ENCODE assay signal across 12 cellular contexts in the genomic region with DNA sequence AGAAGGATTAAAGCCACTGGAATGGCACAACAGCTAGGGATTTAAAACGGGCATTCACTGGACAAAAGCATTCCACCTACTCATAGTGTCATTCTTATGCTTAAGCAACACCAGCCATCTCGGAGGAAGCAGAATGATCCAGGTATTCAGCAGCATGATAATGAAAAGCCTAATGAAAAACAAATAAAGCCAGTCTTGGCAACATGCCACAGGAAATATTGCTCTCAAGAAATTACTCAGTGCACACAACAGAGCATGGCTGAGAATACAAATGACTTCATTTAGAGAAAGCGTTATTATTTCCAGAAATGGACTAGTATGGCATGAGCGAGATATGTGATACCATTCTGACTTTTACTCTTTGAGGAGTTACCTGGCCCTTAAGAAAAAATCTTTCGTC.
DNase-seq lines count a peak whose midpoint lies in the region; ATAC-seq and TF ChIP-seq lines count a peak whose summit lies in the region.
"Had no signal": no experiment of that assay in that cellular context is flagged by ENCODE, and none has a peak within 500 bp of the region (broad histone marks: within the 10 kb centered on the region; RNA-seq: fewer than 3 reads in every experiment).

No MANE protein-coding gene starts in this region.

- POLR2A ChIA-PET in WTC11 (lab: Charles Lee): no interaction called here

- no peak overlapping the region for H3K4me3 Mint-ChIP-seq in WTC11
- no peak overlapping the region for H3K4me3 Mint-ChIP-seq in osteocyte (ENCODE audit: unreplicated experiment)
- H3K4me3 Mint-ChIP-seq: activated T-cell treated with anti-CD3 and anti-CD28 coated beads, Interleukin-2, amount 50 U/mL, for 4 hours; effector memory CD8-positive, alpha-beta T cell had no signal

- ATAC-seq in GM18868 (IDR thresholded peaks at IDR 0.05; ENCODE audit: unreplicated experiment): peak; percentile 91
- ATAC-seq in WTC11: peak; percentile 82
- no peak for ATAC-seq in HG02852 (IDR thresholded peaks at IDR 0.05; ENCODE audit: unreplicated experiment)
- no peak for ATAC-seq in GM21723 (IDR thresholded peaks at IDR 0.05; ENCODE audit: unreplicated experiment)
- ATAC-seq: activated T-cell treated with anti-CD3 and anti-CD28 coated beads, Interleukin-2, amount 50 U/mL, for 4 hours; effector memory CD8-positive, alpha-beta T cell had no signal

- DNase-seq in NCI-H2081 treated with DMSO at 0.1 percent for 48 hours (lab: John Stamatoyannopoulos, UW): peak; percentile 22
- DNase-seq in WTC11 (ENCODE audit: low spot score): no peak
- peak; percentile 67 for DNase-seq in kidney glomerular epithelial cell (lab: John Stamatoyannopoulos, UW)
- DNase-seq in inferior parietal cortex (ENCODE audit: extremely low spot score): no peak
- no peak for DNase-seq in osteocyte (ENCODE audit: extremely low spot score, unreplicated experiment)
- DNase-seq: activated T-cell treated with anti-CD3 and anti-CD28 coated beads, Interleukin-2, amount 50 U/mL, for 4 hours; effector memory CD8-positive, alpha-beta T cell; Kasumi-1; left ventricle myocardium inferior had no signal

- TF ChIP-seq CTCF in WTC11 (IDR thresholded peaks at IDR 0.05) (no peak), osteocyte (IDR thresholded peaks at IDR 0.05) (no peak)

- H3K27me3 Mint-ChIP-seq in WTC11 (ENCODE audit: low read depth): no peaks in the 10 kb centered on the region
- H3K27me3 Mint-ChIP-seq in osteocyte (ENCODE audit: unreplicated experiment): peaks cover 2% of the 10 kb centered on the region

- H3K27ac Mint-ChIP-seq in WTC11 (no peak overlapping the region), osteocyte (ENCODE audit: unreplicated experiment) (no peak overlapping the region)
- H3K27ac Mint-ChIP-seq: effector memory CD8-positive, alpha-beta T cell had no signal

- CTCF ChIA-PET in WTC11 (lab: Charles Lee): no interaction called here

- H3K4me1 Mint-ChIP-seq in WTC11 (peaks cover 17% of the 10 kb centered on the region), osteocyte (ENCODE audit: unreplicated experiment) (no peaks in the 10 kb centered on the region)

- H3K36me3 Mint-ChIP-seq in WTC11 (no peaks in the 10 kb centered on the region), osteocyte (ENCODE audit: unreplicated experiment) (no peaks in the 10 kb centered on the region)

- H3K9me3 Mint-ChIP-seq in WTC11 (peaks cover 5% of the 10 kb centered on the region), osteocyte (ENCODE audit: unreplicated experiment) (no peaks in the 10 kb centered on the region)

TF ChIP-seq in WTC11, 78 proteins besides CTCF, POLR2A, EP300 and RAD21:
- TF ChIP-seq JAZF1 (CRISPR knock-in tag; IDR thresholded peaks at IDR 0.05) (no peak), NFYB (CRISPR knock-in tag; conservative IDR thresholded peaks at IDR 0.05; ENCODE audit: low read depth) (no peak)
- TF ChIP-seq, protein P1, sequence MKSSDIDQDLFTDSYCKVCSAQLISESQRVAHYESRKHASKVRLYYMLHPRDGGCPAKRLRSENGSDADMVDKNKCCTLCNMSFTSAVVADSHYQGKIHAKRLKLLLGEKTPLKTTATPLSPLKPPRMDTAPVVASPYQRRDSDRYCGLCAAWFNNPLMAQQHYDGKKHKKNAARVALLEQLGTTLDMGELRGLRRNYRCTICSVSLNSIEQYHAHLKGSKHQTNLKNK (CRISPR knock-in tag; IDR thresholded peaks at IDR 0.05): no peak
- TF ChIP-seq, protein P2, sequence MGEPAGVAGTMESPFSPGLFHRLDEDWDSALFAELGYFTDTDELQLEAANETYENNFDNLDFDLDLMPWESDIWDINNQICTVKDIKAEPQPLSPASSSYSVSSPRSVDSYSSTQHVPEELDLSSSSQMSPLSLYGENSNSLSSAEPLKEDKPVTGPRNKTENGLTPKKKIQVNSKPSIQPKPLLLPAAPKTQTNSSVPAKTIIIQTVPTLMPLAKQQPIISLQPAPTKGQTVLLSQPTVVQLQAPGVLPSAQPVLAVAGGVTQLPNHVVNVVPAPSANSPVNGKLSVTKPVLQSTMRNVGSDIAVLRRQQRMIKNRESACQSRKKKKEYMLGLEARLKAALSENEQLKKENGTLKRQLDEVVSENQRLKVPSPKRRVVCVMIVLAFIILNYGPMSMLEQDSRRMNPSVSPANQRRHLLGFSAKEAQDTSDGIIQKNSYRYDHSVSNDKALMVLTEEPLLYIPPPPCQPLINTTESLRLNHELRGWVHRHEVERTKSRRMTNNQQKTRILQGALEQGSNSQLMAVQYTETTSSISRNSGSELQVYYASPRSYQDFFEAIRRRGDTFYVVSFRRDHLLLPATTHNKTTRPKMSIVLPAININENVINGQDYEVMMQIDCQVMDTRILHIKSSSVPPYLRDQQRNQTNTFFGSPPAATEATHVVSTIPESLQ (CRISPR knock-in tag; IDR thresholded peaks at IDR 0.05): no peak

Comparison
In these comparisons a context has a peak if more than half of its experiments do, and no peak if none do; other contexts are left out.
1. ATAC-seq: peak in GM18868 (single experiment) and WTC11 (single experiment); none in HG02852 (single experiment) and GM21723 (single experiment).
2. DNase-seq: peak in NCI-H2081 treated with DMSO at 0.1 percent for 48 hours (single experiment) and kidney glomerular epithelial cell (single experiment); none in WTC11 (single experiment), inferior parietal cortex (single experiment) and osteocyte (single experiment).